In genomic region chr2:10119601-10120157, GRCh38 we compare ENCODE assay signal across 8 cellular contexts. TPM values are rescaled to one million over a fixed set of nuclear protein-coding genes. Genes with fewer than 3 reads are reported as not detected.
DNase-seq lines count a peak whose midpoint lies in the region; ATAC-seq and TF ChIP-seq lines count a peak whose summit lies in the region.
"Had no signal": no experiment of that assay in that cellular context is flagged by ENCODE, and none has a peak within 500 bp of the region (broad histone marks: within the 10 kb centered on the region; RNA-seq: fewer than 3 reads in every experiment).

No MANE protein-coding gene starts in this region.

- peak overlapping the region; percentile 98 for H3K27ac Mint-ChIP-seq in activated CD4-positive, alpha-beta memory T cell treated with anti-CD3 and anti-CD28 coated beads, Interleukin-2, amount 10 ng/mL, durations not matched to agents 7 days and 5 days
- H3K27ac Mint-ChIP-seq in stimulated activated memory B cell treated with anti-CD40 and anti-IgM and Interleukin-4, amounts not matched to agents 10 μg/mL and 1 μg/mL and 100 μg/mL, for 72 hours: peak overlapping the region; percentile 80

- H3K4me3 Mint-ChIP-seq in activated CD4-positive, alpha-beta memory T cell treated with anti-CD3 and anti-CD28 coated beads, Interleukin-2, amount 10 ng/mL, durations not matched to agents 7 days and 5 days: peak overlapping the region; percentile 95
- H3K4me3 Mint-ChIP-seq in stimulated activated memory B cell treated with anti-CD40 and anti-IgM and Interleukin-4, amounts not matched to agents 10 μg/mL and 1 μg/mL and 100 μg/mL, for 72 hours: peak overlapping the region; percentile 96

- no peak for ATAC-seq in stimulated activated memory B cell treated with anti-CD40 and anti-IgM and Interleukin-4, amounts not matched to agents 10 μg/mL and 1 μg/mL and 100 μg/mL, for 72 hours
- ATAC-seq in foreskin keratinocyte (no peak), HG03571 (IDR thresholded peaks at IDR 0.05; ENCODE audit: unreplicated experiment) (no peak)

- H3K9ac ChIP-seq in iPS-18a (ENCODE audit: low read length): no peak overlapping the region

- H3K4me3 ChIP-seq in HFF-Myc (replicated peaks; ENCODE audit: low read depth, low read length) (peak overlapping the region; percentile 91), iPS-18a (ENCODE audit: low read length) (peak overlapping the region; percentile 88)

- no peaks in the 10 kb centered on the region for H3K9me3 Mint-ChIP-seq in activated CD4-positive, alpha-beta memory T cell treated with anti-CD3 and anti-CD28 coated beads, Interleukin-2, amount 10 ng/mL, durations not matched to agents 7 days and 5 days
- no peaks in the 10 kb centered on the region for H3K9me3 Mint-ChIP-seq in stimulated activated memory B cell treated with anti-CD40 and anti-IgM and Interleukin-4, amounts not matched to agents 10 μg/mL and 1 μg/mL and 100 μg/mL, for 72 hours

- H3K4me1 ChIP-seq in iPS-18a (ENCODE audit: control insufficient read depth, low read depth, low read length) (peaks cover under 1% of the 10 kb centered on the region), foreskin keratinocyte (peaks cover 5% of the 10 kb centered on the region)

- H3K36me3 ChIP-seq in iPS-18a (ENCODE audit: control insufficient read depth, low read depth, low read length): peaks cover 6% of the 10 kb centered on the region

- H3K36me3 Mint-ChIP-seq in activated CD4-positive, alpha-beta memory T cell treated with anti-CD3 and anti-CD28 coated beads, Interleukin-2, amount 10 ng/mL, durations not matched to agents 7 days and 5 days (ENCODE audit: low read depth): peaks cover 37% of the 10 kb centered on the region
- no peaks in the 10 kb centered on the region for H3K36me3 Mint-ChIP-seq in stimulated activated memory B cell treated with anti-CD40 and anti-IgM and Interleukin-4, amounts not matched to agents 10 μg/mL and 1 μg/mL and 100 μg/mL, for 72 hours

- POLR2A ChIA-PET in activated CD4-positive, alpha-beta memory T cell treated with anti-CD3 and anti-CD28 coated beads, Interleukin-2, amount 10 ng/mL, durations not matched to agents 7 days and 5 days (lab: Charles Lee): interaction anchor here (0.6 to 5.9 kb wide), 12 partner anchors 10 to 563 kb away, joined by 3 to 53 read pairs (median 6); partner anchors contain the start of genes ADAM17, HPCAL1, KLF11 and ODC1

- H3K4me1 Mint-ChIP-seq in activated CD4-positive, alpha-beta memory T cell treated with anti-CD3 and anti-CD28 coated beads, Interleukin-2, amount 10 ng/mL, durations not matched to agents 7 days and 5 days: peaks cover 49% of the 10 kb centered on the region
- peaks cover 27% of the 10 kb centered on the region for H3K4me1 Mint-ChIP-seq in stimulated activated memory B cell treated with anti-CD40 and anti-IgM and Interleukin-4, amounts not matched to agents 10 μg/mL and 1 μg/mL and 100 μg/mL, for 72 hours

- H3K27me3 ChIP-seq in iPS-18a (ENCODE audit: control insufficient read depth, insufficient read depth, low read length) (no peaks in the 10 kb centered on the region), foreskin keratinocyte (no peaks in the 10 kb centered on the region)

- H3K27ac ChIP-seq in iPS-18a (ENCODE audit: low read length): no peak overlapping the region
- no peak overlapping the region for H3K27ac ChIP-seq in foreskin keratinocyte

- DNase-seq in HFF-Myc (ENCODE audit: extremely low read depth, low read depth): no peak
- DNase-seq in activated CD4-positive, alpha-beta memory T cell treated with anti-CD3 and anti-CD28 coated beads, Interleukin-2, amount 10 ng/mL, durations not matched to agents 7 days and 5 days: no peak
- DNase-seq in foreskin keratinocyte: no peak
- DNase-seq in activated effector memory CD4-positive, alpha-beta T cell treated with anti-CD3 and anti-CD28 coated beads, Interleukin-2, amount 50 U/mL, for 16 hours: no peak

- no peaks in the 10 kb centered on the region for H3K9me3 ChIP-seq in iPS-18a (ENCODE audit: control insufficient read depth, low read depth, low read length)

- CTCF ChIA-PET in activated CD4-positive, alpha-beta memory T cell treated with anti-CD3 and anti-CD28 coated beads, Interleukin-2, amount 10 ng/mL, durations not matched to agents 7 days and 5 days (lab: Charles Lee): interaction anchor here (0.7 to 5.4 kb wide), 6 partner anchors 22 to 316 kb away, joined by 3 to 23 read pairs (median 6); no protein-coding TSS in a partner anchor

- TF ChIP-seq CTCF in HFF-Myc (IDR thresholded peaks at IDR 0.05; ENCODE audit: low read depth, low read length, missing control alignments) (no peak), foreskin keratinocyte (conservative IDR thresholded peaks at IDR 0.05) (no peak)

- H3K27me3 Mint-ChIP-seq in activated CD4-positive, alpha-beta memory T cell treated with anti-CD3 and anti-CD28 coated beads, Interleukin-2, amount 10 ng/mL, durations not matched to agents 7 days and 5 days: no peaks in the 10 kb centered on the region
- H3K27me3 Mint-ChIP-seq in stimulated activated memory B cell treated with anti-CD40 and anti-IgM and Interleukin-4, amounts not matched to agents 10 μg/mL and 1 μg/mL and 100 μg/mL, for 72 hours: peaks cover 23% of the 10 kb centered on the region

RNA-seq across cellular contexts. Expression of gene RRM2, which starts 2.9 kb away (rescaled TPM):
- 100 to 1,000 TPM; 546 to 570 TPM for total RNA-seq in activated CD4-positive, alpha-beta memory T cell treated with anti-CD3 and anti-CD28 coated beads, Interleukin-2, amount 10 ng/mL, durations not matched to agents 7 days and 5 days
- total RNA-seq in foreskin keratinocyte: 101 and 116 TPM in 2 replicates
- 97.0 and 119 TPM in 2 replicates for polyA plus RNA-seq in foreskin keratinocyte

RNA-seq across cellular contexts. Expression of gene CYS1, which starts 39.5 kb away (rescaled TPM):
- total RNA-seq in activated CD4-positive, alpha-beta memory T cell treated with anti-CD3 and anti-CD28 coated beads, Interleukin-2, amount 10 ng/mL, durations not matched to agents 7 days and 5 days: under 1 TPM; 0.40 to 0.71 TPM
- total RNA-seq in foreskin keratinocyte: 0.11 and 0.20 TPM in 2 replicates
- 0.14 and 0.20 TPM in 2 replicates for polyA plus RNA-seq in foreskin keratinocyte
- total RNA-seq: lung microvascular endothelial cell had no signal
